ENCODE assay signal across 19 cellular contexts in the genomic region with DNA sequence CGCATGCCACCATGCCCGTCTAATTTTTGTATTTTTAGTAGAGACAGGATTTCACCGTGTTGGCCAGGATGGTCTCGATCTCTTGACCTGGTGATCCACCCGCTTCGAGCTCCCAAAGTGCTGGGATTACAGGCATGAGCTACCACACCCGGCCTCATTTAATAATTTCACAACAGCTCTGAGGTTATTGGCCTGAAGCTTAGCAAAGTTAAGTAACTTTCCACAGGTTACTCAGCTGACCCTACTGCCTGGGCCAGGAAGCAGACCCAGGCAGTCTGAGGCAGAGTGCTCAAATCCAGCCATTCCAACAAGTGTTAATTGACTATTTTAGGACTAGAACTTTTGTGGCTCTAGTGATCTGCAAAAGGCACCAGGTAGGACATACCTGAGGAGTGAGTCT.
DNase-seq lines count a peak whose midpoint lies in the region; ATAC-seq lines count a peak whose summit lies in the region.
"Had no signal": no experiment of that assay in that cellular context is flagged by ENCODE, and none has a peak within 500 bp of the region (broad histone marks: within the 10 kb centered on the region; RNA-seq: fewer than 3 reads in every experiment).

No MANE protein-coding gene starts in this region.

- H3K36me3 Mint-ChIP-seq in stimulated activated naive B cell treated with anti-CD40 and anti-IgM and Interleukin-4, amounts not matched to agents 10 μg/mL and 1 μg/mL and 100 μg/mL, for 72 hours, result peaks cover 47 to 65% of the 10 kb centered on the region in 2 donors

- no peak for ATAC-seq in stimulated activated naive B cell treated with anti-CD40 and anti-IgM and Interleukin-4, amounts not matched to agents 10 μg/mL and 1 μg/mL and 100 μg/mL, for 72 hours (replicated peaks)
- ATAC-seq in GM18867 (IDR thresholded peaks at IDR 0.05; ENCODE audit: unreplicated experiment), result no peak
- ATAC-seq: GM12878, GM23338 had no signal

- peak overlapping the region; percentile 37 for H3K27ac Mint-ChIP-seq in stimulated activated naive B cell treated with anti-CD40 and anti-IgM and Interleukin-4, amounts not matched to agents 10 μg/mL and 1 μg/mL and 100 μg/mL, for 72 hours
- H3K27ac Mint-ChIP-seq: CD4-positive, CD25-positive, alpha-beta regulatory T cell; GM23338; IgD-negative memory B cell had no signal

- peak; percentile 38 for DNase-seq in HuH-7 (ENCODE audit: low spot score)
- peak; percentile 5 for DNase-seq in amniotic epithelial cell (ENCODE audit: low read depth)
- DNase-seq in iris pigment epithelial cell (ENCODE audit: low read depth), result peak; percentile 10
- DNase-seq in stimulated activated naive B cell treated with anti-CD40 and anti-IgM and Interleukin-4, amounts not matched to agents 10 μg/mL and 1 μg/mL and 100 μg/mL, for 72 hours, result no peak
- no peak for DNase-seq in AG20443 (ENCODE audit: low spot score)
- DNase-seq: BE2C; C1 segment of cervical spinal cord; CD4-positive, CD25-positive, alpha-beta regulatory T cell; CD8-positive, alpha-beta memory T cell; COR-L47; DMS 273 treated with DMSO at 0.1 percent for 48 hours; DMS53; DND-41; EL; HCEC 1CT had no signal

- H3K27me3 Mint-ChIP-seq in stimulated activated naive B cell treated with anti-CD40 and anti-IgM and Interleukin-4, amounts not matched to agents 10 μg/mL and 1 μg/mL and 100 μg/mL, for 72 hours, result no peaks in the 10 kb centered on the region
- H3K27me3 Mint-ChIP-seq: CD4-positive, CD25-positive, alpha-beta regulatory T cell; CD8-positive, alpha-beta memory T cell; IgD-negative memory B cell had no signal

- H3K9me3 Mint-ChIP-seq in stimulated activated naive B cell treated with anti-CD40 and anti-IgM and Interleukin-4, amounts not matched to agents 10 μg/mL and 1 μg/mL and 100 μg/mL, for 72 hours, result no peaks in the 10 kb centered on the region
- H3K9me3 Mint-ChIP-seq: CD4-positive, CD25-positive, alpha-beta regulatory T cell; CD8-positive, alpha-beta memory T cell; GM23338; IgD-negative memory B cell had no signal

- H3K4me3 Mint-ChIP-seq in stimulated activated naive B cell treated with anti-CD40 and anti-IgM and Interleukin-4, amounts not matched to agents 10 μg/mL and 1 μg/mL and 100 μg/mL, for 72 hours, result no peak overlapping the region
- H3K4me3 Mint-ChIP-seq: CD4-positive, CD25-positive, alpha-beta regulatory T cell; CD8-positive, alpha-beta memory T cell; GM23338; IgD-negative memory B cell had no signal

- H3K4me1 Mint-ChIP-seq in stimulated activated naive B cell treated with anti-CD40 and anti-IgM and Interleukin-4, amounts not matched to agents 10 μg/mL and 1 μg/mL and 100 μg/mL, for 72 hours, result peaks cover 0 to 6% of the 10 kb centered on the region in 2 donors
- H3K4me1 Mint-ChIP-seq: GM23338 had no signal

Comparison
In these comparisons a context has a peak if more than half of its experiments do, and no peak if none do; other contexts are left out.
1. DNase-seq: peak in HuH-7 (single experiment), amniotic epithelial cell (single experiment) and iris pigment epithelial cell (single experiment); none in stimulated activated naive B cell treated with anti-CD40 and anti-IgM and Interleukin-4, amounts not matched to agents 10 μg/mL and 1 μg/mL and 100 μg/mL, for 72 hours (single experiment) and AG20443 (single experiment).